ENCODE assay signal across 14 cellular contexts in the genomic region with DNA sequence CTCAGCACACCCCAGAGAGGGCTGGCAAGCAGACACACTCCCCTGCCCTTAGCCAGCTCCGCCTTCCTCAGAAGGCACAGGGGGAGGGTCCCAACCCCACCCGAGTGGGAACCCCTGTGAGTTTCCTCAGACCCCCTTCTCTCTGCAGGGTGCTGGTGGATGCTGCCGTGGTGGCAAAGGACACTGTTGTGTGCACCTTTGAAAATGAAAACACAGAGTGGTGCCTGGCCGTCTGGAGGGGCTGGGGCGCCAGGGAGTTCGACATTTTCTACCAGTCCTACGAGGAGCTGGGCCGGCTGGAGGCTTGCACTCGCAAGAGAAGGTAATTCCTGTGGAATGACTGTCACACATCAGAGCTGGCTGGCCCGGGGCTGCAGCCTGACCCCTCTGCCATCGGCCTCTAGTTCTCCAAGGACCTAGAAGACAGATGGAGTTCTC.
DNase-seq lines count a peak whose midpoint lies in the region; ATAC-seq and TF ChIP-seq lines count a peak whose summit lies in the region.
"Had no signal": no experiment of that assay in that cellular context is flagged by ENCODE, and none has a peak within 500 bp of the region (broad histone marks: within the 10 kb centered on the region; RNA-seq: fewer than 3 reads in every experiment).

No MANE protein-coding gene starts in this region.

- H3K27ac ChIP-seq in cardiac muscle cell, result peak overlapping the region; percentile 72
- H3K27ac ChIP-seq in esophagus squamous epithelium, result peak overlapping the region in 3 of 4 donors; percentile 1 to 78 (median 72)
- peak overlapping the region; percentile 67 to 75 for H3K27ac ChIP-seq in uterus
- H3K27ac ChIP-seq: ascending aorta had no signal

- H3K4me1 Mint-ChIP-seq in nephron (peaks cover 45% of the 10 kb centered on the region), natural killer cell (no peaks in the 10 kb centered on the region)
- H3K4me1 Mint-ChIP-seq: CD4-positive, alpha-beta memory T cell had no signal

- H3K4me1 ChIP-seq in cardiac muscle cell (ENCODE audit: low read depth), result peaks cover 26% of the 10 kb centered on the region
- H3K4me1 ChIP-seq in esophagus squamous epithelium, result peaks cover 5 to 37% (median 24%) of the 10 kb centered on the region in 3 donors
- no peaks in the 10 kb centered on the region for H3K4me1 ChIP-seq in uterus
- H3K4me1 ChIP-seq: HAP-1, psoas muscle had no signal

- TF ChIP-seq CTCF in cardiac muscle cell (IDR thresholded peaks at IDR 0.05; ENCODE audit: low read depth, low read length) (no peak), esophagus squamous epithelium (IDR thresholded peaks at IDR 0.05) (no peak), nephron (IDR thresholded peaks at IDR 0.05; ENCODE audit: unreplicated experiment in 3 of 3) (no peak), uterus (IDR thresholded peaks at IDR 0.05) (no peak), natural killer cell (IDR thresholded peaks at IDR 0.05) (no peak)

- peaks cover 12% of the 10 kb centered on the region for H3K27me3 Mint-ChIP-seq in nephron (ENCODE audit: low read depth)
- H3K27me3 Mint-ChIP-seq in natural killer cell (ENCODE audit: low read depth in 2 of 2), result peaks cover 0 to 7% of the 10 kb centered on the region in 2 donors
- H3K27me3 Mint-ChIP-seq: CD4-positive, alpha-beta memory T cell had no signal

- H3K9me3 Mint-ChIP-seq in nephron (no peaks in the 10 kb centered on the region), natural killer cell (no peaks in the 10 kb centered on the region)
- H3K9me3 Mint-ChIP-seq: CD4-positive, alpha-beta memory T cell had no signal

- H3K27ac Mint-ChIP-seq in nephron (peak overlapping the region; percentile 85 to 95 (median 91)), natural killer cell (no peak overlapping the region)
- H3K27ac Mint-ChIP-seq: CD4-positive, alpha-beta memory T cell had no signal

- H3K4me3 ChIP-seq in cardiac muscle cell, result no peak overlapping the region
- H3K4me3 ChIP-seq in esophagus squamous epithelium, result no peak overlapping the region
- H3K4me3 ChIP-seq in uterus, result no peak overlapping the region
- H3K4me3 ChIP-seq: ascending aorta, HAP-1, psoas muscle had no signal

- no peaks in the 10 kb centered on the region for H3K36me3 Mint-ChIP-seq in nephron (ENCODE audit: low read depth)
- no peaks in the 10 kb centered on the region for H3K36me3 Mint-ChIP-seq in natural killer cell
- H3K36me3 Mint-ChIP-seq: CD4-positive, alpha-beta memory T cell had no signal

- WGBS in esophagus squamous epithelium, 2 donors, result 79 to 80% methylated on average over 3 of the region's 11 CpGs

- H3K36me3 ChIP-seq in cardiac muscle cell, result no peaks in the 10 kb centered on the region
- peaks cover 0 to 44% (median 0%) of the 10 kb centered on the region in 3 donors for H3K36me3 ChIP-seq in esophagus squamous epithelium
- H3K36me3 ChIP-seq in uterus, result no peaks in the 10 kb centered on the region
- H3K36me3 ChIP-seq: HAP-1 had no signal

- TF ChIP-seq POLR2A in esophagus squamous epithelium (IDR thresholded peaks at IDR 0.05) (no peak), uterus (IDR thresholded peaks at IDR 0.05) (no peak)

- H3K9me3 ChIP-seq in cardiac muscle cell (ENCODE audit: low read depth) (no peaks in the 10 kb centered on the region), esophagus squamous epithelium (no peaks in the 10 kb centered on the region), uterus (no peaks in the 10 kb centered on the region)
- H3K9me3 ChIP-seq: ascending aorta, HAP-1, psoas muscle had no signal

- DNase-seq in cardiac muscle cell (ENCODE audit: low read depth in 1 of 2, low spot score in 1 of 2), result no peak
- no peak for DNase-seq in cardiac septum (ENCODE audit: low spot score)
- no peak for DNase-seq in esophagus squamous epithelium (lab: John Stamatoyannopoulos, UW)
- no peak for DNase-seq in uterus
- DNase-seq in cortex of kidney (lab: John Stamatoyannopoulos, UW), result no peak
- no peak for DNase-seq in natural killer cell
- DNase-seq: activated gamma-delta T cell treated with Interleukin-2 at 50 U/mL for 16 hours; CD4-positive, alpha-beta memory T cell; NCI-H510A had no signal

- H3K27me3 ChIP-seq in cardiac muscle cell (no peaks in the 10 kb centered on the region), esophagus squamous epithelium (no peaks in the 10 kb centered on the region), uterus (no peaks in the 10 kb centered on the region)
- H3K27me3 ChIP-seq: ascending aorta had no signal

- H3K4me3 Mint-ChIP-seq in nephron (no peak overlapping the region), natural killer cell (no peak overlapping the region)
- H3K4me3 Mint-ChIP-seq: CD4-positive, alpha-beta memory T cell had no signal

- intact Hi-C loops in cardiac septum (cut with DNase I) (no loop called here), esophagus squamous epithelium (cut with DNase I) (no loop called here), uterus (cut with DNase I; ENCODE audit: low total_unique reads) (no loop called here), natural killer cell (cut with micrococcal nuclease) (no loop called here)

- ATAC-seq in natural killer cell (no peak), HG03442 (IDR thresholded peaks at IDR 0.05; ENCODE audit: unreplicated experiment) (no peak)

Comparison
In these comparisons a context has a peak if more than half of its experiments do, and no peak if none do; other contexts are left out.
1. H3K27ac Mint-ChIP-seq: peak in nephron (3 of 3); none in natural killer cell (0 of 2).
2. Peak in every context shown above with its lines, with median percentiles within 50 percentile points of each other: H3K27ac ChIP-seq.